18 cellular contexts compared by ENCODE assay signal in the genomic region with DNA sequence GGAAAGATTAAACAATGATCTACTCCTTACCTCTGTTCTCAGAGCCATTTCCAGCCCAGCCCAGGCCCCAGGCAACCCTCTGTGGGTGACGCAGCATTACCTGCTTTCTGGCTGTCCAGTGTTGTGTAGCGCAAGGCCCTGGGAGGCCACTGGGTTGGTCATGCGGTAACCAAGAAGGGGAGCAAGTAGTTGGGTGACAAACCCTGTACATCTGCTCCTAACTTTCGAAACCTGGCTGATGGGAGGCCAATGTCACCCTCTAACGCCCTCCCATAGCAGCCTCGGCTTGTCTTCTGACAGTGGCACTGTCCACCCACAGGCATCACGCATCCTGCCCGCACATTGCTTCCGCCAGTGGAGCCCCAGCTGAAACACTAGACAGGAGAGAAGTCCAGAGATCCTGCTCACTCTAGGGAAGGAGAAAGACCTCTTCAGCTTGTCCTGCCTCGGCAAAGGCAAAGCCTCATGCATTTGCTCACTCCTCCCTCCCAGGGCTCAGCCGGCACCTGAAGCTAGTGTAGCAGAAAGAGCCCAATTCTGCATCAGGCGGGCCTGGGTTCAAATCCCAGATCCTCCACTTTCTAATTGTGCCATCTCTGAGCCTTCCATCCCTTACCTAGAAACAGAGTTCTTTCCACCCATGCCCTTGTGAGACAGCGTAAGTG.
A peak's percentile ranks its signal among the peaks of the same experiment; 100 is the strongest.
DNase-seq lines count a peak whose midpoint lies in the region; ATAC-seq, FAIRE-seq and TF ChIP-seq lines count a peak whose summit lies in the region.
"Had no signal": no experiment of that assay in that cellular context is flagged by ENCODE, and none has a peak within 500 bp of the region (broad histone marks: within the 10 kb centered on the region; RNA-seq: fewer than 3 reads in every experiment).

No MANE protein-coding gene starts in this region.

- intact Hi-C loops in activated naive CD4-positive, alpha-beta T cell treated with anti-CD3 and anti-CD28 coated beads for 36 hours (cut with micrococcal nuclease), result no loop called here
- intact Hi-C loops in kidney (cut with DNase I), result no loop called here

- peak; percentile 12 for DNase-seq in activated naive CD4-positive, alpha-beta T cell treated with anti-CD3 and anti-CD28 coated beads, Interleukin-2, amount 10 ng/mL, durations not matched to agents 7 days and 5 days
- DNase-seq in activated naive CD4-positive, alpha-beta T cell treated with anti-CD3 and anti-CD28 coated beads for 36 hours, result no peak
- DNase-seq in WTC11 (ENCODE audit: low spot score), result peak; percentile 10
- peak; percentile 59 for DNase-seq in kidney
- peak; percentile 53 for DNase-seq in type B pancreatic cell (ENCODE audit: extremely low spot score, unreplicated experiment)
- DNase-seq in GM12891 (ENCODE audit: insufficient read length, low spot score), result no peak
- DNase-seq: AML-193, HCEC 1CT, Karpas-422, NCI-H1417 treated with DMSO at 0.1 percent for 48 hours, NCI-H2029, NCI-H2171 treated with DMSO at 0.1 percent for 48 hours, NCI-H510A, NCI-H82 had no signal

- no peaks in the 10 kb centered on the region for H3K9me3 Mint-ChIP-seq in activated naive CD4-positive, alpha-beta T cell treated with anti-CD3 and anti-CD28 coated beads, Interleukin-2, amount 10 ng/mL, durations not matched to agents 7 days and 5 days
- peaks cover 7% of the 10 kb centered on the region for H3K9me3 Mint-ChIP-seq in activated naive CD4-positive, alpha-beta T cell treated with anti-CD3 and anti-CD28 coated beads for 36 hours
- H3K9me3 Mint-ChIP-seq in WTC11 (peaks cover 24% of the 10 kb centered on the region), type B pancreatic cell (peaks cover 6% of the 10 kb centered on the region)

- H3K36me3 ChIP-seq in kidney (ENCODE audit: control insufficient read depth in 1 of 2, insufficient read depth in 2 of 2, low read length in 2 of 2), result no peaks in the 10 kb centered on the region

- no peak for TF ChIP-seq CTCF in WTC11 (IDR thresholded peaks at IDR 0.05)
- TF ChIP-seq CTCF in kidney (IDR thresholded peaks at IDR 0.05; ENCODE audit: borderline replicate concordance, extremely low read depth, insufficient read depth), result no peak
- TF ChIP-seq CTCF in type B pancreatic cell (conservative IDR thresholded peaks at IDR 0.05), result no peak

- no peak for TF ChIP-seq POLR2A in GM12891 (IDR thresholded peaks at IDR 0.05; ENCODE audit: low read depth, low read length)

- no peak for ATAC-seq in WTC11
- ATAC-seq in GM18867 (IDR thresholded peaks at IDR 0.05; ENCODE audit: unreplicated experiment), result no peak
- no peak for ATAC-seq in HG03097 (IDR thresholded peaks at IDR 0.05; ENCODE audit: low FRiP score, unreplicated experiment)
- ATAC-seq: Panc1 had no signal

- H3K4me3 ChIP-seq in kidney (ENCODE audit: low read length in 2 of 2), result no peak overlapping the region

- FAIRE-seq in kidney (lab: Jason Lieb, UNC), result no peak
- FAIRE-seq in GM12891 (lab: Jason Lieb, UNC), result no peak

- H3K27me3 Mint-ChIP-seq in activated naive CD4-positive, alpha-beta T cell treated with anti-CD3 and anti-CD28 coated beads, Interleukin-2, amount 10 ng/mL, durations not matched to agents 7 days and 5 days, result peaks cover 4% of the 10 kb centered on the region
- H3K27me3 Mint-ChIP-seq in activated naive CD4-positive, alpha-beta T cell treated with anti-CD3 and anti-CD28 coated beads for 36 hours (ENCODE audit: low read depth), result no peaks in the 10 kb centered on the region
- H3K27me3 Mint-ChIP-seq in WTC11 (ENCODE audit: low read depth) (no peaks in the 10 kb centered on the region), type B pancreatic cell (no peaks in the 10 kb centered on the region)

- H3K9ac ChIP-seq in kidney (ENCODE audit: low read length in 2 of 2), result no peak overlapping the region

- no peaks in the 10 kb centered on the region for H3K9me3 ChIP-seq in kidney (ENCODE audit: control insufficient read depth in 1 of 2, low read length in 2 of 2)

- CTCF ChIA-PET in activated naive CD4-positive, alpha-beta T cell treated with anti-CD3 and anti-CD28 coated beads, Interleukin-2, amount 10 ng/mL, durations not matched to agents 7 days and 5 days (lab: Charles Lee), result no interaction called here
- CTCF ChIA-PET in activated naive CD4-positive, alpha-beta T cell treated with anti-CD3 and anti-CD28 coated beads for 36 hours (lab: Charles Lee), result no interaction called here
- CTCF ChIA-PET in WTC11 (lab: Charles Lee), result interaction anchor here (1.1 kb wide), 1 partner anchor 11 kb away, joined by 3 read pairs; no protein-coding TSS in a partner anchor

- H3K27ac ChIP-seq in kidney (ENCODE audit: low read depth in 2 of 2, low read length in 2 of 2), result no peak overlapping the region

- H3K4me1 Mint-ChIP-seq in activated naive CD4-positive, alpha-beta T cell treated with anti-CD3 and anti-CD28 coated beads, Interleukin-2, amount 10 ng/mL, durations not matched to agents 7 days and 5 days, result no peaks in the 10 kb centered on the region
- H3K4me1 Mint-ChIP-seq in activated naive CD4-positive, alpha-beta T cell treated with anti-CD3 and anti-CD28 coated beads for 36 hours (ENCODE audit: low read depth), result no peaks in the 10 kb centered on the region
- H3K4me1 Mint-ChIP-seq in WTC11 (peaks cover 16% of the 10 kb centered on the region), type B pancreatic cell (ENCODE audit: unreplicated experiment) (no peaks in the 10 kb centered on the region)

- H3K4me3 Mint-ChIP-seq in activated naive CD4-positive, alpha-beta T cell treated with anti-CD3 and anti-CD28 coated beads, Interleukin-2, amount 10 ng/mL, durations not matched to agents 7 days and 5 days, result no peak overlapping the region
- no peak overlapping the region for H3K4me3 Mint-ChIP-seq in activated naive CD4-positive, alpha-beta T cell treated with anti-CD3 and anti-CD28 coated beads for 36 hours
- H3K4me3 Mint-ChIP-seq in WTC11 (no peak overlapping the region), type B pancreatic cell (no peak overlapping the region)

- POLR2A ChIA-PET in WTC11 (lab: Charles Lee), result no interaction called here

- H3K36me3 Mint-ChIP-seq in activated naive CD4-positive, alpha-beta T cell treated with anti-CD3 and anti-CD28 coated beads, Interleukin-2, amount 10 ng/mL, durations not matched to agents 7 days and 5 days, result no peaks in the 10 kb centered on the region
- no peaks in the 10 kb centered on the region for H3K36me3 Mint-ChIP-seq in activated naive CD4-positive, alpha-beta T cell treated with anti-CD3 and anti-CD28 coated beads for 36 hours (ENCODE audit: low read depth)
- H3K36me3 Mint-ChIP-seq in WTC11 (peaks cover 15% of the 10 kb centered on the region), type B pancreatic cell (no peaks in the 10 kb centered on the region)

- no peak overlapping the region for H3K27ac Mint-ChIP-seq in activated naive CD4-positive, alpha-beta T cell treated with anti-CD3 and anti-CD28 coated beads, Interleukin-2, amount 10 ng/mL, durations not matched to agents 7 days and 5 days
- no peak overlapping the region for H3K27ac Mint-ChIP-seq in activated naive CD4-positive, alpha-beta T cell treated with anti-CD3 and anti-CD28 coated beads for 36 hours
- H3K27ac Mint-ChIP-seq in WTC11 (no peak overlapping the region), type B pancreatic cell (no peak overlapping the region)

- H3K4me1 ChIP-seq in kidney (ENCODE audit: control insufficient read depth in 1 of 2, insufficient read depth in 1 of 2, low read depth in 1 of 2, low read length in 2 of 2), result no peaks in the 10 kb centered on the region
- H3K4me1 ChIP-seq: Caco-2 had no signal

TF ChIP-seq in WTC11, 78 proteins besides CTCF, POLR2A, EP300 and RAD21 (continues in another document):
- no peak for TF ChIP-seq ZNF671 (CRISPR knock-in tag; IDR thresholded peaks at IDR 0.05)
- TF ChIP-seq SMAD3 (CRISPR knock-in tag; IDR thresholded peaks at IDR 0.05; ENCODE audit: borderline replicate concordance), result no peak
- TF ChIP-seq ESRRA (CRISPR knock-in tag; IDR thresholded peaks at IDR 0.05; ENCODE audit: borderline replicate concordance), result no peak
- no peak for TF ChIP-seq GTF2I (CRISPR knock-in tag; conservative IDR thresholded peaks at IDR 0.05)
- TF ChIP-seq, protein P1, sequence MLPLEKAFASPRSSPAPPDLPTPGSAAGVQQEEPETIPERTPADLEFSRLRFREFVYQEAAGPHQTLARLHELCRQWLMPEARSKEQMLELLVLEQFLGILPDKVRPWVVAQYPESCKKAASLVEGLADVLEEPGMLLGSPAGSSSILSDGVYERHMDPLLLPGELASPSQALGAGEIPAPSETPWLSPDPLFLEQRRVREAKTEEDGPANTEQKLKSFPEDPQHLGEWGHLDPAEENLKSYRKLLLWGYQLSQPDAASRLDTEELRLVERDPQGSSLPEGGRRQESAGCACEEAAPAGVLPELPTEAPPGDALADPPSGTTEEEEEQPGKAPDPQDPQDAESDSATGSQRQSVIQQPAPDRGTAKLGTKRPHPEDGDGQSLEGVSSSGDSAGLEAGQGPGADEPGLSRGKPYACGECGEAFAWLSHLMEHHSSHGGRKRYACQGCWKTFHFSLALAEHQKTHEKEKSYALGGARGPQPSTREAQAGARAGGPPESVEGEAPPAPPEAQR (CRISPR knock-in tag; IDR thresholded peaks at IDR 0.05), result no peak
- TF ChIP-seq CBFB (CRISPR knock-in tag; IDR thresholded peaks at IDR 0.05; ENCODE audit: low read depth), result no peak

TF ChIP-seq in GM12891, 5 proteins besides CTCF, POLR2A, EP300 and RAD21:
- TF ChIP-seq POLR2AphosphoS5 (IDR thresholded peaks at IDR 0.05; ENCODE audit: low read depth, low read length), result no peak
- no peak for TF ChIP-seq POU2F2 (IDR thresholded peaks at IDR 0.05; ENCODE audit: low read depth, low read length)
- no peak for TF ChIP-seq PAX5 (IDR thresholded peaks at IDR 0.05; ENCODE audit: insufficient read depth, low read length, severe bottlenecking)
- TF ChIP-seq SPI1 (IDR thresholded peaks at IDR 0.05; ENCODE audit: low read depth, low read length), result no peak

Comparison
In these comparisons a context has a peak if more than half of its experiments do, and no peak if none do; other contexts are left out.
1. DNase-seq: peak in activated naive CD4-positive, alpha-beta T cell treated with anti-CD3 and anti-CD28 coated beads, Interleukin-2, amount 10 ng/mL, durations not matched to agents 7 days and 5 days (single experiment), WTC11 (single experiment), kidney (single experiment) and type B pancreatic cell (single experiment); none in activated naive CD4-positive, alpha-beta T cell treated with anti-CD3 and anti-CD28 coated beads for 36 hours (single experiment) and GM12891 (single experiment).